19 cellular contexts compared by ENCODE assay signal in the genomic region with DNA sequence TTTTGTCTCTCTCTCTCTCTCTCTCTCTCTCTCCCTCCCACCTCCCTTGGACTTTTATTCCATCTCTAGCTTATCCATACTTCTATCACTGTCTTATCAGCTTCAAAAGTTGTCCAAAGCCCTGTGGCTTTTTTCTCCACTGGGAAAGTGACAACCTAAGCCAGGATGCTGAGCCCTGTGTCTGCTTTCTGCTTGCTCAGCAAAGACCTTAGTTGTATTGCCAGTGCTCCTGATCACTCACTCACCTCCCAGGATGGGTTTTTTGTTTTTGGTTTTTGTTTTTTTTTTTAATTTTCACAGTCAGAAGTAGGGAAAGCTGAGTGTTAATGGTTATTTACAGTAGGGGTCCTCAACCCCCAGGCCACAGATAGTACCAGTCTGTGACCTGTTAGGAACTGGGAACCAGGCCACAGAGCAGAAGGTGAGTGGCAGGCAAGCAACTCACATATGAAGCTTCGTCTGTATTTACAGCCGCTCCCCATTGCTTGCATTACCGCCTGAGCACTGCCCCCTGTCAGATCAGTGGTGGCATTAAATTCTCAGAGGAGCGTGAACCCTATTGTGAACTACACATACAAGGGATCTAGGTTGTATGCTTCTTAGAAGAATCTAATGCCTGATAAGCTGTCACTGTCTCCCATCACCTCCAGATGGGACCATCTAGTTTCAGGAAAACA.
"Had no signal": no experiment of that assay in that cellular context is flagged by ENCODE, and none has a peak within 500 bp of the region (broad histone marks: within the 10 kb centered on the region; RNA-seq: fewer than 3 reads in every experiment).

No MANE protein-coding gene starts in this region.

- H3K4me3 Mint-ChIP-seq: activated naive CD4-positive, alpha-beta T cell treated with anti-CD3 and anti-CD28 coated beads, Interleukin-2, amount 50 U/mL, for 24 hours; activated T-cell treated with anti-CD3 and anti-CD28 coated beads, Interleukin-2, amount 50 U/mL, for 72 hours; effector memory CD8-positive, alpha-beta T cell; natural killer cell; T-helper 1 cell treated with Interleukin-12 subunit alpha and Interleukin-12 subunit beta and Interleukin-4 antibody, amounts not matched to agents 30 μg/mL and 1 μg/mL, for 36 hours had no signal

- H3K27ac ChIP-seq: foreskin keratinocyte, lower lobe of right lung, tibial nerve had no signal

- H3K4me1 ChIP-seq: foreskin keratinocyte, lower lobe of right lung, tibial nerve had no signal

- H3K27me3 Mint-ChIP-seq: effector memory CD8-positive, alpha-beta T cell had no signal

- H3K27ac Mint-ChIP-seq: activated naive CD4-positive, alpha-beta T cell treated with anti-CD3 and anti-CD28 coated beads, Interleukin-2, amount 50 U/mL, for 24 hours; activated T-cell treated with anti-CD3 and anti-CD28 coated beads, Interleukin-2, amount 50 U/mL, for 72 hours; effector memory CD8-positive, alpha-beta T cell; natural killer cell; T-helper 1 cell treated with Interleukin-12 subunit alpha and Interleukin-12 subunit beta and Interleukin-4 antibody, amounts not matched to agents 30 μg/mL and 1 μg/mL, for 36 hours had no signal

- H3K27me3 ChIP-seq: tibial nerve had no signal

- H3K4me1 Mint-ChIP-seq: activated naive CD4-positive, alpha-beta T cell treated with anti-CD3 and anti-CD28 coated beads, Interleukin-2, amount 50 U/mL, for 24 hours; natural killer cell had no signal

- H3K9me3 Mint-ChIP-seq: activated naive CD4-positive, alpha-beta T cell treated with anti-CD3 and anti-CD28 coated beads, Interleukin-2, amount 50 U/mL, for 24 hours; natural killer cell; T-helper 1 cell treated with Interleukin-12 subunit alpha and Interleukin-12 subunit beta and Interleukin-4 antibody, amounts not matched to agents 30 μg/mL and 1 μg/mL, for 36 hours had no signal

- H3K36me3 ChIP-seq: lower lobe of right lung, tibial nerve had no signal

- DNase-seq: activated CD4-positive, alpha-beta T cell treated with anti-CD3 and anti-CD28 coated beads, Interleukin-2, amount 50 U/mL, for 1 hour; activated CD4-positive, CD25-positive, alpha-beta regulatory T cell treated with anti-CD3 and anti-CD28 coated beads, Interleukin-2, amount 50 U/mL, for 72 hours; activated CD8-positive, alpha-beta memory T cell treated with anti-CD3 and anti-CD28 coated beads, Interleukin-2, amount 50 U/mL, for 4 hours; activated effector memory CD4-positive, alpha-beta T cell treated with anti-CD3 and anti-CD28 coated beads, Interleukin-2, amount 50 U/mL, for 16 hours; activated T-cell treated with anti-CD3 and anti-CD28 coated beads, Interleukin-2, amount 50 U/mL, for 72 hours; dermis blood vessel endothelial cell; effector memory CD8-positive, alpha-beta T cell; foreskin keratinocyte; glutamatergic neuron; hippocampal formation; islet precursor cell; lower lobe of right lung; natural killer cell; posterior cingulate gyrus; retina; stimulated activated naive CD4-positive, alpha-beta T cell had no signal

- H3K36me3 Mint-ChIP-seq: activated naive CD4-positive, alpha-beta T cell treated with anti-CD3 and anti-CD28 coated beads, Interleukin-2, amount 50 U/mL, for 24 hours; natural killer cell had no signal

- H3K9me3 ChIP-seq: lower lobe of right lung, tibial nerve had no signal

- H3K4me3 ChIP-seq: lower lobe of right lung, tibial nerve had no signal

- ATAC-seq: activated T-cell treated with anti-CD3 and anti-CD28 coated beads, Interleukin-2, amount 50 U/mL, for 72 hours; effector memory CD8-positive, alpha-beta T cell; foreskin keratinocyte; lower lobe of right lung; natural killer cell had no signal
